In genomic region chr5:41683181-41683580, GRCh38 we compare ENCODE assay signal across 17 cellular contexts.
DNase-seq lines count a peak whose midpoint lies in the region; ATAC-seq, FAIRE-seq and TF ChIP-seq lines count a peak whose summit lies in the region.
"Had no signal": no experiment of that assay in that cellular context is flagged by ENCODE, and none has a peak within 500 bp of the region (broad histone marks: within the 10 kb centered on the region; RNA-seq: fewer than 3 reads in every experiment).

No MANE protein-coding gene starts in this region.

- ATAC-seq in GM19043 (IDR thresholded peaks at IDR 0.05; ENCODE audit: low read depth, unreplicated experiment) (peak; percentile 54), HG02571 (IDR thresholded peaks at IDR 0.05; ENCODE audit: unreplicated experiment) (peak; percentile 53), HG03571 (IDR thresholded peaks at IDR 0.05; ENCODE audit: unreplicated experiment) (peak; percentile 72)
- ATAC-seq: CD8-positive, alpha-beta T cell had no signal

- no peak for TF ChIP-seq CTCF in mesothelial cell of epicardium (IDR thresholded peaks at IDR 0.05; ENCODE audit: unreplicated experiment)

- H3K4me1 Mint-ChIP-seq in mesothelial cell of epicardium: no peaks in the 10 kb centered on the region

- DNase-seq in GM12891 (ENCODE audit: insufficient read length, low spot score) (no peak), frontal cortex (ENCODE audit: low spot score in 2 of 2) (no peak), mesothelial cell of epicardium (ENCODE audit: low spot score in 2 of 2, unreplicated experiment in 2 of 2) (no peak), DMS 273 treated with DMSO at 0.1 percent for 48 hours (lab: John Stamatoyannopoulos, UW) (no peak), foreskin melanocyte (no peak)
- DNase-seq: activated CD4-positive, alpha-beta T cell treated with anti-CD3 and anti-CD28 coated beads, Interleukin-2, amount 50 U/mL, for 4 hours; adrenal gland; CD8-positive, alpha-beta T cell; central memory CD4-positive, alpha-beta T cell; DND-41; hippocampal formation; NCI-H1105; NCI-H774 had no signal

- H3K36me3 Mint-ChIP-seq in mesothelial cell of epicardium: no peaks in the 10 kb centered on the region
- H3K36me3 Mint-ChIP-seq: CD8-positive, alpha-beta T cell had no signal

- no peak overlapping the region for H3K27ac Mint-ChIP-seq in mesothelial cell of epicardium
- H3K27ac Mint-ChIP-seq: CD8-positive, alpha-beta T cell had no signal

- H3K4me3 Mint-ChIP-seq in mesothelial cell of epicardium: no peak overlapping the region
- H3K4me3 Mint-ChIP-seq: CD8-positive, alpha-beta T cell had no signal

- FAIRE-seq in GM12891 (lab: Jason Lieb, UNC) (peak; percentile 38), frontal cortex (lab: Jason Lieb, UNC) (no peak)
- FAIRE-seq: TTC549 had no signal

- peaks cover 15% of the 10 kb centered on the region for H3K9me3 Mint-ChIP-seq in mesothelial cell of epicardium
- H3K9me3 Mint-ChIP-seq: CD8-positive, alpha-beta T cell had no signal

- TF ChIP-seq POLR2A in GM12891 (IDR thresholded peaks at IDR 0.05; ENCODE audit: low read depth, low read length): no peak

- H3K27me3 Mint-ChIP-seq in mesothelial cell of epicardium (ENCODE audit: low read depth): peaks cover 8% of the 10 kb centered on the region

TF ChIP-seq in GM12891, 5 proteins besides CTCF, POLR2A, EP300 and RAD21:
- TF ChIP-seq SPI1 (IDR thresholded peaks at IDR 0.05; ENCODE audit: low read depth, low read length) (no peak), POLR2AphosphoS5 (IDR thresholded peaks at IDR 0.05; ENCODE audit: low read depth, low read length) (no peak), PAX5 (IDR thresholded peaks at IDR 0.05; ENCODE audit: insufficient read depth, low read length, severe bottlenecking) (no peak), POU2F2 (IDR thresholded peaks at IDR 0.05; ENCODE audit: low read depth, low read length) (no peak), TAF1 (IDR thresholded peaks at IDR 0.05; ENCODE audit: low read depth, low read length) (no peak)
